In genomic region chr5:170642066-170642735, GRCh38 we compare ENCODE assay signal across 22 cellular contexts.
DNase-seq lines count a peak whose midpoint lies in the region; FAIRE-seq and TF ChIP-seq lines count a peak whose summit lies in the region.
"Had no signal": no experiment of that assay in that cellular context is flagged by ENCODE, and none has a peak within 500 bp of the region (broad histone marks: within the 10 kb centered on the region; RNA-seq: fewer than 3 reads in every experiment).

No MANE protein-coding gene starts in this region.

- no peak for TF ChIP-seq RAD21 in H1 (IDR thresholded peaks at IDR 0.05 in 1 of 2, conservative IDR thresholded peaks at IDR 0.05 in 1 of 2; ENCODE audit: low read depth in 2 of 2, low read length in 2 of 2)

- no peak overlapping the region for H3K4me2 ChIP-seq in H1 (ENCODE audit: insufficient read depth in 1 of 2, low read depth in 2 of 2, low read length in 2 of 2)
- no peak overlapping the region for H3K4me2 ChIP-seq in mesendoderm (ENCODE audit: low read length)

- H2BK5ac ChIP-seq in H1 (ENCODE audit: low read depth, low read length) (no peak overlapping the region), mesendoderm (ENCODE audit: low read length) (no peak overlapping the region)

- H3K18ac ChIP-seq in H1 (ENCODE audit: extremely low read depth, low read length) (no peak overlapping the region), mesendoderm (ENCODE audit: low read length) (no peak overlapping the region)

- H3K23ac ChIP-seq in H1 (ENCODE audit: insufficient read length) (no peak overlapping the region), mesendoderm (ENCODE audit: low read length) (peak overlapping the region; percentile 99)

- H4K8ac ChIP-seq in H1 (ENCODE audit: extremely low read depth, insufficient read depth, low read length) (no peak overlapping the region), mesendoderm (ENCODE audit: low read depth, low read length) (no peak overlapping the region)

- no peaks in the 10 kb centered on the region for H3K36me3 ChIP-seq in H1 (ENCODE audit: control insufficient read depth in 2 of 4, insufficient read depth in 4 of 4, low read length in 3 of 4)
- H3K36me3 ChIP-seq in mesendoderm (ENCODE audit: control insufficient read depth, insufficient read depth, low read length), result no peaks in the 10 kb centered on the region
- no peaks in the 10 kb centered on the region for H3K36me3 ChIP-seq in sigmoid colon
- H3K36me3 ChIP-seq: BE2C had no signal

- H2AK5ac ChIP-seq in H1 (ENCODE audit: low read depth, low read length), result no peak overlapping the region
- no peak overlapping the region for H2AK5ac ChIP-seq in mesendoderm (ENCODE audit: low read length)

- H3K4ac ChIP-seq in H1 (replicated peaks; ENCODE audit: insufficient read length, low read depth, low read length) (no peak overlapping the region), mesendoderm (ENCODE audit: low read depth, low read length) (no peak overlapping the region)

- H4K20me1 ChIP-seq in H1 (replicated peaks in 1 of 2; ENCODE audit: control insufficient read depth in 1 of 2, insufficient read depth in 2 of 2, low read length in 2 of 2), result no peaks in the 10 kb centered on the region

- H3K9me3 ChIP-seq in H1 (ENCODE audit: insufficient read depth in 2 of 2, low read depth in 1 of 2, low read length in 1 of 2) (no peaks in the 10 kb centered on the region), sigmoid colon (no peaks in the 10 kb centered on the region)
- H3K9me3 ChIP-seq: BE2C had no signal

- TF ChIP-seq POLR2A in H1 (IDR thresholded peaks at IDR 0.05; ENCODE audit: control extremely low read depth in 1 of 2, low read depth in 2 of 2, low read length in 2 of 2), result no peak
- no peak for TF ChIP-seq POLR2A in sigmoid colon (IDR thresholded peaks at IDR 0.05)

- WGBS in H1 (ENCODE audit: extremely low coverage in 1 of 2, insufficient coverage in 1 of 2, insufficient read length in 1 of 2, insufficient replicate concordance in 2 of 2, low coverage in 1 of 2, low lambda C conversion rate in 2 of 2, missing lambda C conversion rate in 1 of 2), 2 experiments, result 86% methylated on average over 18 of the region's 18 CpGs; no CpG with 5 or more reads in 1 of the 2 experiments
- WGBS in mesendoderm (ENCODE audit: extremely low coverage, insufficient coverage, low lambda C conversion rate), result no CpG with 5 or more reads among the region's 18 CpGs
- 85 to 88% methylated on average over 18 of the region's 18 CpGs for WGBS in sigmoid colon, 2 donors

- no peak overlapping the region for H2BK12ac ChIP-seq in H1 (ENCODE audit: low read depth, low read length)

- H3K4me3 ChIP-seq in H1 (ENCODE audit: extremely low read depth in 1 of 4, insufficient read depth in 2 of 4, low read depth in 3 of 4, low read length in 4 of 4) (no peak overlapping the region), mesendoderm (ENCODE audit: low read length) (no peak overlapping the region), sigmoid colon (no peak overlapping the region)
- H3K4me3 ChIP-seq: GM23248 had no signal

- H3K56ac ChIP-seq in H1 (replicated peaks; ENCODE audit: insufficient read length, low read depth, low read length) (no peak overlapping the region), mesendoderm (ENCODE audit: low read length) (no peak overlapping the region)

- TF ChIP-seq EP300 in H1 (IDR thresholded peaks at IDR 0.05; ENCODE audit: borderline replicate concordance in 1 of 2, low read depth in 2 of 2, low read length in 2 of 2) (no peak), sigmoid colon (IDR thresholded peaks at IDR 0.05) (no peak)

- no peak overlapping the region for H4K5ac ChIP-seq in H1 (ENCODE audit: insufficient read length, low read depth, low read length)
- no peak overlapping the region for H4K5ac ChIP-seq in mesendoderm (ENCODE audit: low read length)

- no peak overlapping the region for H3K9ac ChIP-seq in H1 (replicated peaks in 1 of 4; ENCODE audit: extremely low read depth in 1 of 4, low read depth in 3 of 4, low read length in 3 of 4)
- H3K9ac ChIP-seq in mesendoderm (ENCODE audit: low read length), result no peak overlapping the region
- H3K9ac ChIP-seq: GM23248 had no signal

- H2BK120ac ChIP-seq in H1 (replicated peaks; ENCODE audit: low read depth, low read length) (no peak overlapping the region), mesendoderm (ENCODE audit: low read depth, low read length) (no peak overlapping the region)

- H3K4me1 ChIP-seq in H1 (replicated peaks in 1 of 4; ENCODE audit: control insufficient read depth in 3 of 4, insufficient read depth in 4 of 4, low read length in 3 of 4) (peaks cover 2 to 4% (median 3%) of the 10 kb centered on the region in 4 experiments; a peak in 4 of 7 replicates), mesendoderm (ENCODE audit: control insufficient read depth, low read depth, low read length) (no peaks in the 10 kb centered on the region), sigmoid colon (no peaks in the 10 kb centered on the region)
- H3K4me1 ChIP-seq: BE2C had no signal

- POLR2A ChIA-PET in H1 (lab: Charles Lee; ENCODE audit: partially characterized antibody), result interaction anchor here (0.6 to 1.6 kb wide), 3 partner anchors 9 to 267 kb away, joined by 3 to 5 read pairs (median 3); no protein-coding TSS in a partner anchor

- peak; percentile 17 for DNase-seq in activated effector memory CD4-positive, alpha-beta T cell treated with anti-CD3 and anti-CD28 coated beads, Interleukin-2, amount 50 U/mL, for 16 hours
- no peak for DNase-seq in activated effector memory CD4-positive, alpha-beta T cell treated with Interleukin-2 at 50 U/mL for 16 hours
- DNase-seq in H1 (ENCODE audit: low read depth in 1 of 2, low spot score in 2 of 2) (no peak), mesendoderm (no peak), sigmoid colon (peak; percentile 48), SHP77 treated with DMSO at 0.1 percent for 48 hours (lab: John Stamatoyannopoulos, UW) (no peak), AG08396 (ENCODE audit: low spot score) (no peak), NCI-H187 (lab: John Stamatoyannopoulos, UW) (no peak)
- DNase-seq: 8988T; BE2C; CD4-positive, CD25-positive, alpha-beta regulatory T cell; CD8-positive, alpha-beta memory T cell; COR-L47; DMS 273 treated with DMSO at 0.1 percent for 48 hours; DMS53; GM23248; HCEC 1CT had no signal

- no peak overlapping the region for H3K14ac ChIP-seq in H1 (ENCODE audit: insufficient read length)

- CTCF ChIA-PET in H1 (lab: Charles Lee; ENCODE audit: partially characterized antibody), result interaction anchor here (0.5 to 12.3 kb wide), 7 partner anchors 9 to 701 kb away, joined by 3 to 157 read pairs (median 9); partner anchors contain the start of gene GABRP

- H3K79me2 ChIP-seq in H1 (ENCODE audit: control insufficient read depth in 1 of 2, insufficient read depth in 2 of 2, low read length in 2 of 2), result no peaks in the 10 kb centered on the region
- H3K79me2 ChIP-seq in mesendoderm (ENCODE audit: control insufficient read depth, insufficient read depth, low read length), result no peaks in the 10 kb centered on the region

- no peak for TF ChIP-seq CTCF in H1 (IDR thresholded peaks at IDR 0.05; ENCODE audit: control extremely low read depth in 1 of 3, insufficient read depth in 1 of 3, low read depth in 1 of 3, low read length in 3 of 3)
- no peak for TF ChIP-seq CTCF in sigmoid colon (IDR thresholded peaks at IDR 0.05)

- intact Hi-C loops in sigmoid colon (cut with DNase I), result no loop called here

- H3K27ac ChIP-seq in H1 (ENCODE audit: low read depth, low read length) (no peak overlapping the region), mesendoderm (ENCODE audit: low read depth, low read length) (no peak overlapping the region), sigmoid colon (no peak overlapping the region)
- H3K27ac ChIP-seq: GM23248, HL-60 had no signal

- H2BK15ac ChIP-seq in H1 (ENCODE audit: low read length), result 0 out of 2 replicates have a peak overlapping the region, but pooled peaks have one; percentile 33
- no peak overlapping the region for H2BK15ac ChIP-seq in mesendoderm (replicated peaks; ENCODE audit: low read depth)

- no peaks in the 10 kb centered on the region for H3K27me3 ChIP-seq in H1 (replicated peaks in 1 of 4; ENCODE audit: control insufficient read depth in 3 of 4, extremely low read depth in 1 of 4, insufficient read depth in 3 of 4, low read length in 3 of 4)
- H3K27me3 ChIP-seq in mesendoderm (ENCODE audit: insufficient read depth, low read length, poor library complexity), result no peaks in the 10 kb centered on the region
- H3K27me3 ChIP-seq in sigmoid colon, result peaks cover 0 to 21% (median 0%) of the 10 kb centered on the region in 3 donors

- H3K79me1 ChIP-seq in H1 (ENCODE audit: low read depth, low read length) (no peaks in the 10 kb centered on the region), mesendoderm (ENCODE audit: low read length) (no peaks in the 10 kb centered on the region)

- no peak overlapping the region for H2BK20ac ChIP-seq in H1 (ENCODE audit: low read length)

- no peak overlapping the region for H2AFZ ChIP-seq in H1 (ENCODE audit: low read length)
- H2AFZ ChIP-seq: GM23248 had no signal

- no peaks in the 10 kb centered on the region for H3K23me2 ChIP-seq in H1 (ENCODE audit: low read depth, low read length)

- no peak for FAIRE-seq in H1 (lab: Jason Lieb, UNC)
- FAIRE-seq: G401.6, GM12891, GM19239, H54 had no signal

- H4K91ac ChIP-seq in H1 (replicated peaks; ENCODE audit: insufficient read length, low read length), result no peak overlapping the region

TF ChIP-seq in H1, 55 proteins besides CTCF, POLR2A, EP300 and RAD21 (continues in another document):
- TF ChIP-seq USF2 (IDR thresholded peaks at IDR 0.05; ENCODE audit: low read length) (no peak), SP4 (IDR thresholded peaks at IDR 0.05; ENCODE audit: low read length) (no peak)

Comparison
In these comparisons a context has a peak if more than half of its experiments do, and no peak if none do; other contexts are left out.
1. DNase-seq: peak in activated effector memory CD4-positive, alpha-beta T cell treated with anti-CD3 and anti-CD28 coated beads, Interleukin-2, amount 50 U/mL, for 16 hours (single experiment) and sigmoid colon (single experiment); none in activated effector memory CD4-positive, alpha-beta T cell treated with Interleukin-2 at 50 U/mL for 16 hours (single experiment), H1 (0 of 2), mesendoderm (single experiment), SHP77 treated with DMSO at 0.1 percent for 48 hours (single experiment), AG08396 (single experiment) and NCI-H187 (0 of 2).